ENCODE assay signal across 8 cellular contexts in genomic region chr12:120445911-120446909, GRCh38. TPM values are rescaled to one million over a fixed set of nuclear protein-coding genes. Genes with fewer than 3 reads are reported as not detected.
A peak's percentile ranks its signal among the peaks of the same experiment; 100 is the strongest.
DNase-seq lines count a peak whose midpoint lies in the region; ATAC-seq and TF ChIP-seq lines count a peak whose summit lies in the region.

GATC (plus strand) TSS chr12:120446444; CDS start chr12:120446481, 37 bp downstream.
TRIAP1 (minus strand) TSS chr12:120446384; CDS start chr12:120446372, 12 bp downstream.

- H3K79me2 ChIP-seq in GM23338 (replicated peaks; ENCODE audit: insufficient read depth) (peaks cover 83% of the 10 kb centered on the region), neural cell (replicated peaks; ENCODE audit: insufficient read depth, low read length) (peaks cover 45% of the 10 kb centered on the region)

- TF ChIP-seq EP300 in neural cell (conservative IDR thresholded peaks at IDR 0.05; ENCODE audit: poor library complexity, severe bottlenecking) (peak; percentile 71), stomach (IDR thresholded peaks at IDR 0.05) (no peak)

- H3F3A ChIP-seq in GM23338 (replicated peaks; ENCODE audit: low read depth), result peaks cover 33% of the 10 kb centered on the region
- H3F3A ChIP-seq in neural cell (ENCODE audit: insufficient read depth, low read length, poor library complexity, severe bottlenecking), result no peaks in the 10 kb centered on the region

- H3K27me3 Mint-ChIP-seq in GM23338 (ENCODE audit: insufficient read depth, low read depth, poor library complexity), result peaks cover 16% of the 10 kb centered on the region

- H4K20me1 ChIP-seq in GM23338 (replicated peaks; ENCODE audit: insufficient read depth) (peaks cover 23% of the 10 kb centered on the region), neural cell (ENCODE audit: insufficient read depth) (no peaks in the 10 kb centered on the region)

- peak within 1 kb of the TSS; percentile 98 for H3K27ac Mint-ChIP-seq in GM23338

- peak; percentile 80 for DNase-seq in EL
- DNase-seq in GM23338 (ENCODE audit: low spot score), result peak; percentile 91
- DNase-seq in LHCN-M2 (ENCODE audit: low read depth), result peak; percentile 74
- peak; percentile 82 for DNase-seq in RWPE2 (ENCODE audit: low spot score)
- peak; percentile 80 for DNase-seq in activated effector memory CD4-positive, alpha-beta T cell treated with Interleukin-2 at 50 U/mL for 16 hours
- peak; percentile 81 for DNase-seq in fibroblast of villous mesenchyme (ENCODE audit: low read depth)
- DNase-seq in stomach, result peak; percentile 86

- TF ChIP-seq POLR2A in stomach (IDR thresholded peaks at IDR 0.05), result peak in 1 of 4 donors; percentile 25

- H3K9ac ChIP-seq in neural cell (ENCODE audit: low read length), result peak within 1 kb of the TSS; percentile 93

- ATAC-seq in GM23338 (peak; percentile 91), RWPE2 (ENCODE audit: low read depth) (peak; percentile 86)

- H3K9me3 ChIP-seq in RWPE2 (ENCODE audit: severe bottlenecking) (no peaks in the 10 kb centered on the region), neural cell (ENCODE audit: low read length) (no peaks in the 10 kb centered on the region), stomach (no peaks in the 10 kb centered on the region)

- intact Hi-C loops in stomach (cut with DNase I; ENCODE audit: low total_unique reads), result no loop called here

- TF ChIP-seq RAD21 in neural cell (conservative IDR thresholded peaks at IDR 0.05), result peak; percentile 41

- H3K4me2 ChIP-seq in GM23338 (peak within 1 kb of the TSS; percentile 84), neural cell (ENCODE audit: low read length) (peak within 1 kb of the TSS; percentile 85)

- H3K36me3 ChIP-seq in GM23338 (ENCODE audit: insufficient read depth) (peaks cover 31% of the 10 kb centered on the region), RWPE2 (ENCODE audit: low read depth) (peaks cover 69% of the 10 kb centered on the region), neural cell (ENCODE audit: insufficient read depth, low read length) (no peaks in the 10 kb centered on the region), stomach (peaks cover 15 to 58% (median 52%) of the 10 kb centered on the region in 4 donors)

- H2AFZ ChIP-seq in GM23338 (peak within 1 kb of the TSS; percentile 96), neural cell (ENCODE audit: low read depth, low read length) (peak within 1 kb of the TSS; percentile 95)

- H3K9me3 Mint-ChIP-seq in GM23338, result no peaks in the 10 kb centered on the region

- peaks cover 12% of the 10 kb centered on the region for H3K4me1 Mint-ChIP-seq in GM23338

- peaks cover 67% of the 10 kb centered on the region for H3K36me3 Mint-ChIP-seq in GM23338 (ENCODE audit: low read depth)

- WGBS in stomach, 5 donors, result 0% methylated on average over 47 to 80 of the region's 80 CpGs

- H3K27me3 ChIP-seq in GM23338 (ENCODE audit: insufficient read depth) (no peaks in the 10 kb centered on the region), RWPE2 (ENCODE audit: insufficient read depth, poor library complexity, severe bottlenecking) (no peaks in the 10 kb centered on the region), neural cell (ENCODE audit: insufficient read depth, low read depth, low read length) (no peaks in the 10 kb centered on the region), stomach (no peaks in the 10 kb centered on the region)

- H3K4me3 ChIP-seq in GM23338 (peak within 1 kb of the TSS; percentile 97), RWPE2 (ENCODE audit: severe bottlenecking) (peak within 1 kb of the TSS; percentile 65), fibroblast of villous mesenchyme (ENCODE audit: low read depth, low read length) (peak within 1 kb of the TSS; percentile 99), neural cell (ENCODE audit: low read length) (peak within 1 kb of the TSS; percentile 100), stomach (peak within 1 kb of the TSS; percentile 85 to 97 (median 92))

- H3K9me2 ChIP-seq in GM23338 (ENCODE audit: insufficient read depth) (no peaks in the 10 kb centered on the region), neural cell (ENCODE audit: insufficient read depth, low read length) (no peaks in the 10 kb centered on the region)

- TF ChIP-seq CTCF in GM23338 (conservative IDR thresholded peaks at IDR 0.05; ENCODE audit: low read depth in 2 of 2) (0 out of 4 replicates have a peak, but pooled peaks of 1 of the 2 experiments have one; percentile 4), RWPE2 (IDR thresholded peaks at IDR 0.05; ENCODE audit: poor library complexity, severe bottlenecking) (no peak), fibroblast of villous mesenchyme (IDR thresholded peaks at IDR 0.05; ENCODE audit: insufficient read depth, low read depth, low read length) (no peak), neural cell (IDR thresholded peaks at IDR 0.05; ENCODE audit: poor library complexity, severe bottlenecking) (peak; percentile 21), stomach (IDR thresholded peaks at IDR 0.05) (peak in 1 of 7 experiments; percentile 8)

- H3K4me1 ChIP-seq in GM23338 (ENCODE audit: insufficient read depth) (peaks cover 15% of the 10 kb centered on the region), RWPE2 (ENCODE audit: insufficient read depth, poor library complexity, severe bottlenecking) (peaks cover 14% of the 10 kb centered on the region), stomach (peaks cover 18 to 42% (median 35%) of the 10 kb centered on the region in 4 donors)

- peak within 1 kb of the TSS; percentile 99 for H3K4me3 Mint-ChIP-seq in GM23338

- H3K27ac ChIP-seq in GM23338 (ENCODE audit: low read depth), result peak within 1 kb of the TSS; percentile 97
- H3K27ac ChIP-seq in RWPE2 (ENCODE audit: poor library complexity, severe bottlenecking), result peak within 1 kb of the TSS; percentile 62
- peak within 1 kb of the TSS; percentile 76 for H3K27ac ChIP-seq in neural cell (ENCODE audit: low read length)
- peak within 1 kb of the TSS; percentile 89 to 94 (median 93) for H3K27ac ChIP-seq in stomach

TF ChIP-seq in GM23338, 12 proteins besides CTCF, POLR2A, EP300 and RAD21 (continues in another document):
- TF ChIP-seq ZNF331 (CRISPR knock-in tag; IDR thresholded peaks at IDR 0.05; ENCODE audit: low read depth) (no peak), CREB1 (CRISPR knock-in tag; IDR thresholded peaks at IDR 0.05; ENCODE audit: low read depth) (peak; percentile 100), POLR2AphosphoS5 (IDR thresholded peaks at IDR 0.05; ENCODE audit: low read depth) (peak; percentile 100)

TF ChIP-seq in neural cell, 6 proteins besides CTCF, POLR2A, EP300 and RAD21:
- peak; percentile 53 for TF ChIP-seq SMC3 (conservative IDR thresholded peaks at IDR 0.05; ENCODE audit: poor library complexity)
- TF ChIP-seq POLR2AphosphoS5 (IDR thresholded peaks at IDR 0.05), result peak; percentile 95
- TF ChIP-seq REST (IDR thresholded peaks at IDR 0.05; ENCODE audit: borderline replicate concordance), result peak; percentile 48
- peak; percentile 98 for TF ChIP-seq MXI1 (conservative IDR thresholded peaks at IDR 0.05; ENCODE audit: poor library complexity, severe bottlenecking)
- no peak for TF ChIP-seq TAF1 (IDR thresholded peaks at IDR 0.05; ENCODE audit: low read depth)
- no peak for TF ChIP-seq EZH2 (IDR thresholded peaks at IDR 0.05; ENCODE audit: borderline replicate concordance, insufficient read depth, low read length, poor library complexity, severe bottlenecking)

RNA-seq across cellular contexts. Expression of gene GATC, which starts in this region (rescaled TPM):
- total RNA-seq in GM23338 (2014; rRNA removed; shearing (Covaris generic)), result 16.7 and 18.5 TPM in 2 replicates
- polyA plus RNA-seq in GM23338 (2016; fragmentation: Nextera tagmentation; extraction: Ambion mirVana) (14.9 and 20.1 TPM in 2 replicates), neural cell (43.6 and 45.3 TPM in 2 replicates), stomach (10 to 100 TPM in 2 of 3 donors, 1 to 10 TPM in 1; 8.7 to 13.9 (median 12.5) TPM)
- total RNA-seq in LHCN-M2 (2014; rRNA removed) (24.3 TPM in 2 replicates), fibroblast of villous mesenchyme (13.5 and 20.7 TPM in 2 replicates), stomach (10 to 100 TPM in 3 of 5 donors, 1 to 10 TPM in 2; 4.0 to 25.3 (median 13.4) TPM)
- polyA plus RNA-seq in LHCN-M2 (2012), result 10.6 TPM
- polyA minus RNA-seq in neural cell, result 41.4 and 47.8 TPM in 2 replicates

RNA-seq across cellular contexts. Expression of gene TRIAP1, which starts in this region (rescaled TPM):
- 53.4 and 61.8 TPM in 2 replicates for total RNA-seq in GM23338 (2014; rRNA removed; shearing (Covaris generic))
- polyA plus RNA-seq in GM23338 (2016; fragmentation: Nextera tagmentation; extraction: Ambion mirVana) (94.0 and 94.2 TPM in 2 replicates), neural cell (40.7 and 45.1 TPM in 2 replicates), stomach (10 to 100 TPM; 32.6 to 40.6 (median 37.4) TPM)
- total RNA-seq in LHCN-M2 (2014; rRNA removed) (52.1 and 59.5 TPM in 2 replicates), fibroblast of villous mesenchyme (18.7 and 30.7 TPM in 2 replicates), stomach (10 to 100 TPM in 2 of 5 donors, 1 to 10 TPM in 3; 4.7 to 15.2 (median 8.7) TPM)
- polyA plus RNA-seq in LHCN-M2 (2012), result 49.8 TPM
- 21.9 and 22.6 TPM in 2 replicates for polyA minus RNA-seq in neural cell

Comparison
In these comparisons a context has a peak if more than half of its experiments do, and no peak if none do; other contexts are left out.
1. Peak in every context shown above with its lines: DNase-seq, ATAC-seq, H3K4me3 ChIP-seq and H3K27ac ChIP-seq.